Comparison of ENCODE assay signal across 20 cellular contexts in the genomic region with DNA sequence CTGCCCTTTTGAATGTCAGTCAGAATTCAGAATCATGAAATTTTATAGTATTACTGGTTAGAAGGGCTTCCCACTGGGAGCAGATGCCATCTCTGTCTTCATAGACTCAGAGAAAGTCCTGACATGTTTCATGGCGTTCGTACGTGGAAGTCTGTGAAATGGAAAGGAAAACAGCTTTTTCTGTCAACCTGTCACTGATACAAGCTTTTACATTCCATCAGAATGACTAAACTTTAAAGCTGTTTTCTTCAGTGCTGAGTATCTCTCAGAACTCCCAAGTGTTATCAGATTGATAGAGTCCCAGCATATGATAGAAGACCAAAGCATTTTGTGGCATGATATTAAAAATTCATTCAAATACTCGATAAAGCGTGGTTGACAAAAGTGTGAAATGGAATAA.
DNase-seq lines count a peak whose midpoint lies in the region; ATAC-seq, FAIRE-seq and TF ChIP-seq lines count a peak whose summit lies in the region.
"Had no signal": no experiment of that assay in that cellular context is flagged by ENCODE, and none has a peak within 500 bp of the region (broad histone marks: within the 10 kb centered on the region; RNA-seq: fewer than 3 reads in every experiment).

No MANE protein-coding gene starts in this region.

- H3K9me3 ChIP-seq in astrocyte (ENCODE audit: insufficient read depth, low read depth, low read length), result peaks cover 2% of the 10 kb centered on the region

- TF ChIP-seq CTCF in astrocyte (IDR thresholded peaks at IDR 0.05; ENCODE audit: insufficient read depth, low read depth, low read length) (no peak), type B pancreatic cell (conservative IDR thresholded peaks at IDR 0.05) (no peak)

- H3K27me3 ChIP-seq in astrocyte (ENCODE audit: insufficient read depth, low read length), result no peaks in the 10 kb centered on the region

- no peak overlapping the region for H3K4me3 Mint-ChIP-seq in astrocyte (ENCODE audit: unreplicated experiment)
- peak overlapping the region; percentile 16 for H3K4me3 Mint-ChIP-seq in type B pancreatic cell
- no peak overlapping the region for H3K4me3 Mint-ChIP-seq in activated naive CD8-positive, alpha-beta T cell treated with anti-CD3 and anti-CD28 coated beads, Interleukin-2, amount 50 U/mL, for 24 hours
- H3K4me3 Mint-ChIP-seq: CD8-positive, alpha-beta T cell had no signal

- no peaks in the 10 kb centered on the region for H4K20me1 ChIP-seq in astrocyte (ENCODE audit: insufficient read depth, low read length)

- no peaks in the 10 kb centered on the region for H3K79me2 ChIP-seq in astrocyte (ENCODE audit: insufficient read depth, low read length)

- H3K36me3 Mint-ChIP-seq in astrocyte (ENCODE audit: low read depth, unreplicated experiment), result no peaks in the 10 kb centered on the region
- peaks cover 7% of the 10 kb centered on the region for H3K36me3 Mint-ChIP-seq in type B pancreatic cell
- no peaks in the 10 kb centered on the region for H3K36me3 Mint-ChIP-seq in activated naive CD8-positive, alpha-beta T cell treated with anti-CD3 and anti-CD28 coated beads, Interleukin-2, amount 50 U/mL, for 24 hours (ENCODE audit: low read depth)
- H3K36me3 Mint-ChIP-seq: CD8-positive, alpha-beta T cell had no signal

- no peak for FAIRE-seq in astrocyte (lab: Jason Lieb, UNC)
- FAIRE-seq: A204.1, K562 had no signal

- H3K4me1 Mint-ChIP-seq in astrocyte (ENCODE audit: low read depth, unreplicated experiment) (peaks cover 17% of the 10 kb centered on the region), type B pancreatic cell (ENCODE audit: unreplicated experiment) (peaks cover 40% of the 10 kb centered on the region)
- H3K4me1 Mint-ChIP-seq in activated naive CD8-positive, alpha-beta T cell treated with anti-CD3 and anti-CD28 coated beads, Interleukin-2, amount 50 U/mL, for 24 hours, result peaks cover 9% of the 10 kb centered on the region

- H3K36me3 ChIP-seq in astrocyte (ENCODE audit: insufficient read depth, low read length), result no peaks in the 10 kb centered on the region

- peaks cover 3% of the 10 kb centered on the region for H3K4me1 ChIP-seq in astrocyte (ENCODE audit: insufficient read depth, low read length)

- no peak overlapping the region for H3K9ac ChIP-seq in astrocyte (ENCODE audit: low read length)

- no peak overlapping the region for H3K27ac ChIP-seq in astrocyte (ENCODE audit: low read depth, low read length)

- H3K4me2 ChIP-seq in astrocyte (ENCODE audit: low read length), result peak overlapping the region; percentile 4

- H3K4me3 ChIP-seq in astrocyte (ENCODE audit: insufficient read depth, low read depth, low read length), result no peak overlapping the region
- H3K4me3 ChIP-seq: K562 had no signal

- no peaks in the 10 kb centered on the region for H3K27me3 Mint-ChIP-seq in astrocyte (ENCODE audit: low read depth, unreplicated experiment)
- peaks cover 13% of the 10 kb centered on the region for H3K27me3 Mint-ChIP-seq in type B pancreatic cell
- H3K27me3 Mint-ChIP-seq in activated naive CD8-positive, alpha-beta T cell treated with anti-CD3 and anti-CD28 coated beads, Interleukin-2, amount 50 U/mL, for 24 hours, result no peaks in the 10 kb centered on the region

- H3K9me3 Mint-ChIP-seq in astrocyte (ENCODE audit: unreplicated experiment), result no peaks in the 10 kb centered on the region
- no peaks in the 10 kb centered on the region for H3K9me3 Mint-ChIP-seq in type B pancreatic cell
- no peaks in the 10 kb centered on the region for H3K9me3 Mint-ChIP-seq in activated naive CD8-positive, alpha-beta T cell treated with anti-CD3 and anti-CD28 coated beads, Interleukin-2, amount 50 U/mL, for 24 hours
- H3K9me3 Mint-ChIP-seq: CD8-positive, alpha-beta T cell had no signal

- DNase-seq in NCI-H2171 treated with DMSO at 0.1 percent for 48 hours (lab: John Stamatoyannopoulos, UW), result peak; percentile 61
- DNase-seq in NCI-H2171 (lab: John Stamatoyannopoulos, UW), result no peak
- DNase-seq in astrocyte (ENCODE audit: low read depth), result peak; percentile 33
- DNase-seq in kidney tubule cell (ENCODE audit: low spot score), result peak; percentile 8
- no peak for DNase-seq in type B pancreatic cell (ENCODE audit: extremely low spot score, unreplicated experiment)
- no peak for DNase-seq in activated naive CD8-positive, alpha-beta T cell treated with anti-CD3 and anti-CD28 coated beads, Interleukin-2, amount 50 U/mL, for 24 hours
- no peak for DNase-seq in HT-29 (ENCODE audit: low spot score)
- DNase-seq: Calu3; CD8-positive, alpha-beta T cell; DMS79; GOT3; NCI-H1930; NCI-H446 treated with DMSO at 0.1 percent for 48 hours; NK-92 treated with Interleukin-12 subunit alpha and Interleukin-12 subunit beta, amount 100 ng/mL, for 24 hours; OCI-M1; Right ventricle myocardium superior had no signal

- ATAC-seq in activated naive CD8-positive, alpha-beta T cell treated with anti-CD3 and anti-CD28 coated beads, Interleukin-2, amount 50 U/mL, for 24 hours, result no peak
- no peak for ATAC-seq in HG03378 (IDR thresholded peaks at IDR 0.05; ENCODE audit: unreplicated experiment)
- ATAC-seq: CD8-positive, alpha-beta T cell; HCT116; K562 had no signal

- no peak overlapping the region for H2AFZ ChIP-seq in astrocyte (ENCODE audit: low read depth, low read length)

- no peak overlapping the region for H3K27ac Mint-ChIP-seq in astrocyte (ENCODE audit: unreplicated experiment)
- H3K27ac Mint-ChIP-seq in type B pancreatic cell, result no peak overlapping the region
- H3K27ac Mint-ChIP-seq in activated naive CD8-positive, alpha-beta T cell treated with anti-CD3 and anti-CD28 coated beads, Interleukin-2, amount 50 U/mL, for 24 hours, result no peak overlapping the region
- H3K27ac Mint-ChIP-seq: CD8-positive, alpha-beta T cell had no signal

Comparison
In these comparisons a context has a peak if more than half of its experiments do, and no peak if none do; other contexts are left out.
1. DNase-seq: peak in NCI-H2171 treated with DMSO at 0.1 percent for 48 hours (single experiment), astrocyte (single experiment) and kidney tubule cell (single experiment); none in NCI-H2171 (single experiment), type B pancreatic cell (single experiment), activated naive CD8-positive, alpha-beta T cell treated with anti-CD3 and anti-CD28 coated beads, Interleukin-2, amount 50 U/mL, for 24 hours (single experiment) and HT-29 (single experiment).